ENCODE assay signal across 29 cellular contexts in genomic region chr16:77063617-77064016, GRCh38.
DNase-seq lines count a peak whose midpoint lies in the region; ATAC-seq, FAIRE-seq and TF ChIP-seq lines count a peak whose summit lies in the region.
"Had no signal": no experiment of that assay in that cellular context is flagged by ENCODE, and none has a peak within 500 bp of the region (broad histone marks: within the 10 kb centered on the region; RNA-seq: fewer than 3 reads in every experiment).

No MANE protein-coding gene starts in this region.

- no peak overlapping the region for H3K4me2 ChIP-seq in neural progenitor cell
- H3K4me2 ChIP-seq: A549, PC-9 had no signal

- peak overlapping the region in 3 of 5 experiments; percentile 1 to 75 (median 54) for H3K27ac Mint-ChIP-seq in brain
- peak overlapping the region; percentile 36 for H3K27ac Mint-ChIP-seq in neural progenitor cell
- H3K27ac Mint-ChIP-seq: CD14-positive monocyte; CD8-positive, alpha-beta memory T cell had no signal

- no peaks in the 10 kb centered on the region for H3K9me3 Mint-ChIP-seq in brain
- no peaks in the 10 kb centered on the region for H3K9me3 Mint-ChIP-seq in neural progenitor cell
- H3K9me3 Mint-ChIP-seq: T-cell had no signal

- peaks cover 4% of the 10 kb centered on the region for H3K27me3 Mint-ChIP-seq in brain
- no peaks in the 10 kb centered on the region for H3K27me3 Mint-ChIP-seq in neural progenitor cell (ENCODE audit: insufficient read depth, low read depth)

- DNase-seq in H4 (ENCODE audit: low spot score) (peak; percentile 11), neural progenitor cell (ENCODE audit: low spot score) (peak; percentile 26), NCI-H2227 (lab: John Stamatoyannopoulos, UW; ENCODE audit: unreplicated experiment) (no peak), small intestine (no peak)
- DNase-seq: CD8-positive, alpha-beta memory T cell; DMS 273 treated with DMSO at 0.1 percent for 48 hours; DMS79; EL; HCEC 1CT; IMR-90; KG1; MM.1S; NCI-H1417; NCI-H187 treated with DMSO at 0.1 percent for 48 hours; NCI-H2171 treated with DMSO at 0.1 percent for 48 hours; NCI-H524; NCI-H774; PC-9; Right ventricle myocardium superior; RPMI8226; T-cell had no signal

- H4K20me1 ChIP-seq in neural progenitor cell (ENCODE audit: low read depth): no peaks in the 10 kb centered on the region

- no peaks in the 10 kb centered on the region for H3K9me3 ChIP-seq in neural progenitor cell (ENCODE audit: low read depth)
- H3K9me3 ChIP-seq in small intestine (ENCODE audit: control insufficient read depth, low read depth): no peaks in the 10 kb centered on the region
- H3K9me3 ChIP-seq: A549, SJSA1 had no signal

- H3K9ac ChIP-seq in neural progenitor cell: no peak overlapping the region

- H2AFZ ChIP-seq in neural progenitor cell (replicated peaks): no peak overlapping the region
- H2AFZ ChIP-seq: PC-9 had no signal

- H3K4me3 ChIP-seq in neural progenitor cell (no peak overlapping the region), small intestine (ENCODE audit: low read depth in 1 of 2, low read length in 2 of 2) (no peak overlapping the region)
- H3K4me3 ChIP-seq: A549, PC-9, SJSA1 had no signal

- H3K4me1 ChIP-seq in neural progenitor cell: peaks cover 13% of the 10 kb centered on the region
- no peaks in the 10 kb centered on the region for H3K4me1 ChIP-seq in small intestine (ENCODE audit: control insufficient read depth in 2 of 2, insufficient read depth in 1 of 2, low read depth in 1 of 2, low read length in 1 of 2)
- H3K4me1 ChIP-seq: A549, SJSA1 had no signal

- H3K27me3 ChIP-seq in neural progenitor cell (no peaks in the 10 kb centered on the region), small intestine (ENCODE audit: control insufficient read depth in 2 of 2, insufficient read depth in 2 of 2, low read length in 2 of 2) (peaks cover 0 to 2% of the 10 kb centered on the region in 2 donors)
- H3K27me3 ChIP-seq: SJSA1 had no signal

- H3K4me1 Mint-ChIP-seq in brain: peaks cover 26% of the 10 kb centered on the region
- peaks cover 16% of the 10 kb centered on the region for H3K4me1 Mint-ChIP-seq in neural progenitor cell
- H3K4me1 Mint-ChIP-seq: CD14-positive monocyte; CD8-positive, alpha-beta memory T cell; T-cell had no signal

- ATAC-seq in GM18498 (IDR thresholded peaks at IDR 0.05; ENCODE audit: unreplicated experiment): no peak
- ATAC-seq: A549, T-cell had no signal

- no peak for FAIRE-seq in small intestine (lab: Jason Lieb, UNC)
- FAIRE-seq: A549, GM12892, GM19239 had no signal

- H3K36me3 ChIP-seq in neural progenitor cell (no peaks in the 10 kb centered on the region), small intestine (ENCODE audit: control insufficient read depth in 2 of 2, insufficient read depth in 2 of 2, low read length in 2 of 2) (no peaks in the 10 kb centered on the region)
- H3K36me3 ChIP-seq: SJSA1 had no signal

- no peaks in the 10 kb centered on the region for H3K36me3 Mint-ChIP-seq in brain
- no peaks in the 10 kb centered on the region for H3K36me3 Mint-ChIP-seq in neural progenitor cell
- H3K36me3 Mint-ChIP-seq: CD14-positive monocyte; CD8-positive, alpha-beta memory T cell; T-cell had no signal

- no peak overlapping the region for H3K4me3 Mint-ChIP-seq in brain
- H3K4me3 Mint-ChIP-seq in neural progenitor cell: no peak overlapping the region
- H3K4me3 Mint-ChIP-seq: CD14-positive monocyte; CD8-positive, alpha-beta memory T cell had no signal

- no peaks in the 10 kb centered on the region for H3K79me2 ChIP-seq in neural progenitor cell (ENCODE audit: low read depth)

- peak overlapping the region; percentile 56 for H3K27ac ChIP-seq in C4-2B
- H3K27ac ChIP-seq in neural progenitor cell: no peak overlapping the region
- no peak overlapping the region for H3K27ac ChIP-seq in small intestine (ENCODE audit: low read depth in 1 of 2, low read length in 1 of 2)
- H3K27ac ChIP-seq: A549, PC-9, SJSA1 had no signal

- TF ChIP-seq CTCF in C4-2B (conservative IDR thresholded peaks at IDR 0.05) (no peak; the same call in 1 of the 2 replicates), brain (conservative IDR thresholded peaks at IDR 0.05) (no peak), neural progenitor cell (IDR thresholded peaks at IDR 0.05) (no peak)

- 10 to 19% (median 19%) methylated on average over 2 of the region's 2 CpGs for WGBS in small intestine, 3 donors

- no peaks in the 10 kb centered on the region for H3F3A ChIP-seq in neural progenitor cell (ENCODE audit: low read depth)

Comparison
In these comparisons a context has a peak if more than half of its experiments do, and no peak if none do; other contexts are left out.
1. DNase-seq: peak in H4 (single experiment) and neural progenitor cell (single experiment); none in NCI-H2227 (single experiment) and small intestine (single experiment).